33 cellular contexts compared by ENCODE assay signal in genomic region chr14:33584698-33585097, GRCh38.
"Had no signal": no experiment of that assay in that cellular context is flagged by ENCODE, and none has a peak within 500 bp of the region (broad histone marks: within the 10 kb centered on the region; RNA-seq: fewer than 3 reads in every experiment).

No MANE protein-coding gene starts in this region.

- H3K9me3 Mint-ChIP-seq: activated CD4-positive, alpha-beta memory T cell treated with anti-CD3 and anti-CD28 coated beads for 36 hours; activated CD4-positive, alpha-beta T cell treated with anti-CD3 and anti-CD28 coated beads, Interleukin-2, amount 10 ng/mL, durations not matched to agents 24 days and 14 days; activated naive CD4-positive, alpha-beta T cell treated with anti-CD3 and anti-CD28 coated beads for 36 hours; activated naive CD4-positive, alpha-beta T cell treated with anti-CD3 and anti-CD28 coated beads, Interleukin-2, amount 50 U/mL, for 24 hours; activated naive CD8-positive, alpha-beta T cell treated with anti-CD3 and anti-CD28 coated beads for 36 hours; activated naive CD8-positive, alpha-beta T cell treated with anti-CD3 and anti-CD28 coated beads, Interleukin-2, amount 50 U/mL, for 24 hours; activated T-helper 1 cell treated with anti-CD3 and anti-CD28 coated beads, Interleukin-12 subunit alpha, Interleukin-12 subunit beta, Interleukin-2, Interleukin-4 antibody, amounts not matched to agents 30 ng/mL and 10 ng/mL and 1 ng/mL, durations not matched to agents 14 hours and 24 hours and 36 hours; activated T-helper 2 cell treated with anti-CD3 and anti-CD28 coated beads, Interferon-gamma antibody, Interleukin-2, Interleukin-4, amounts not matched to agents 10 μg/mL and 5 μg/mL and 100 μg/mL, durations not matched to agents 14 hours and 24 hours and 36 hours; T-helper 1 cell treated with Interleukin-12 subunit alpha and Interleukin-12 subunit beta and Interleukin-4 antibody, amounts not matched to agents 30 μg/mL and 1 μg/mL, for 36 hours had no signal

- H3K27ac Mint-ChIP-seq: activated CD4-positive, alpha-beta memory T cell treated with anti-CD3 and anti-CD28 coated beads for 36 hours; activated CD4-positive, alpha-beta T cell treated with anti-CD3 and anti-CD28 coated beads for 36 hours; activated CD4-positive, alpha-beta T cell treated with anti-CD3 and anti-CD28 coated beads, Interleukin-2, amount 10 ng/mL, durations not matched to agents 24 days and 14 days; activated CD8-positive, alpha-beta memory T cell treated with anti-CD3 and anti-CD28 coated beads, Interleukin-2, amount 10 ng/mL, durations not matched to agents 7 days and 5 days; activated CD8-positive, alpha-beta T cell treated with anti-CD3 and anti-CD28 coated beads, Interleukin-2, amount 10 ng/mL, durations not matched to agents 7 days and 5 days; activated naive CD4-positive, alpha-beta T cell treated with anti-CD3 and anti-CD28 coated beads for 36 hours; activated naive CD4-positive, alpha-beta T cell treated with anti-CD3 and anti-CD28 coated beads, Interleukin-2, amount 50 U/mL, for 24 hours; activated naive CD8-positive, alpha-beta T cell treated with anti-CD3 and anti-CD28 coated beads for 36 hours; activated naive CD8-positive, alpha-beta T cell treated with anti-CD3 and anti-CD28 coated beads, Interleukin-2, amount 50 U/mL, for 24 hours; activated T-helper 1 cell treated with anti-CD3 and anti-CD28 coated beads, Interleukin-12 subunit alpha, Interleukin-12 subunit beta, Interleukin-2, Interleukin-4 antibody, amounts not matched to agents 30 ng/mL and 10 ng/mL and 1 ng/mL, durations not matched to agents 14 hours and 24 hours and 36 hours; activated T-helper 2 cell treated with anti-CD3 and anti-CD28 coated beads, Interferon-gamma antibody, Interleukin-2, Interleukin-4, amounts not matched to agents 10 μg/mL and 5 μg/mL and 100 μg/mL, durations not matched to agents 14 hours and 24 hours and 36 hours; T-cell; T-helper 1 cell treated with Interleukin-12 subunit alpha and Interleukin-12 subunit beta and Interleukin-4 antibody, amounts not matched to agents 30 μg/mL and 1 μg/mL, for 36 hours had no signal

- H3K9me3 ChIP-seq: adrenal gland, body of pancreas, colonic mucosa, esophagus squamous epithelium, gastroesophageal sphincter had no signal

- H3K27me3 ChIP-seq: adrenal gland, body of pancreas, colonic mucosa, esophagus squamous epithelium, gastroesophageal sphincter had no signal

- H3K4me3 Mint-ChIP-seq: activated CD4-positive, alpha-beta memory T cell treated with anti-CD3 and anti-CD28 coated beads for 36 hours; activated CD4-positive, alpha-beta T cell treated with anti-CD3 and anti-CD28 coated beads for 36 hours; activated CD4-positive, alpha-beta T cell treated with anti-CD3 and anti-CD28 coated beads, Interleukin-2, amount 10 ng/mL, durations not matched to agents 24 days and 14 days; activated CD8-positive, alpha-beta memory T cell treated with anti-CD3 and anti-CD28 coated beads, Interleukin-2, amount 10 ng/mL, durations not matched to agents 7 days and 5 days; activated CD8-positive, alpha-beta T cell treated with anti-CD3 and anti-CD28 coated beads, Interleukin-2, amount 10 ng/mL, durations not matched to agents 7 days and 5 days; activated naive CD4-positive, alpha-beta T cell treated with anti-CD3 and anti-CD28 coated beads for 36 hours; activated naive CD4-positive, alpha-beta T cell treated with anti-CD3 and anti-CD28 coated beads, Interleukin-2, amount 50 U/mL, for 24 hours; activated naive CD8-positive, alpha-beta T cell treated with anti-CD3 and anti-CD28 coated beads for 36 hours; activated naive CD8-positive, alpha-beta T cell treated with anti-CD3 and anti-CD28 coated beads, Interleukin-2, amount 50 U/mL, for 24 hours; activated T-helper 1 cell treated with anti-CD3 and anti-CD28 coated beads, Interleukin-12 subunit alpha, Interleukin-12 subunit beta, Interleukin-2, Interleukin-4 antibody, amounts not matched to agents 30 ng/mL and 10 ng/mL and 1 ng/mL, durations not matched to agents 14 hours and 24 hours and 36 hours; T-cell; T-helper 1 cell treated with Interleukin-12 subunit alpha and Interleukin-12 subunit beta and Interleukin-4 antibody, amounts not matched to agents 30 μg/mL and 1 μg/mL, for 36 hours had no signal

- DNase-seq: activated CD4-positive, alpha-beta memory T cell treated with anti-CD3 and anti-CD28 coated beads for 36 hours; activated CD4-positive, alpha-beta T cell treated with anti-CD3 and anti-CD28 coated beads for 36 hours; activated CD4-positive, alpha-beta T cell treated with anti-CD3 and anti-CD28 coated beads, Interleukin-2, amount 10 ng/mL, durations not matched to agents 24 days and 14 days; activated CD4-positive, CD25-positive, alpha-beta regulatory T cell; activated CD4-positive, CD25-positive, alpha-beta regulatory T cell treated with anti-CD3 and anti-CD28 coated beads, Interleukin-2, amount 50 U/mL, for 72 hours; activated CD8-positive, alpha-beta memory T cell treated with anti-CD3 and anti-CD28 coated beads, Interleukin-2, amount 10 ng/mL, durations not matched to agents 7 days and 5 days; activated CD8-positive, alpha-beta memory T cell treated with anti-CD3 and anti-CD28 coated beads, Interleukin-2, amount 50 U/mL, for 4 hours; activated CD8-positive, alpha-beta T cell treated with anti-CD3 and anti-CD28 coated beads, Interleukin-2, amount 10 ng/mL, durations not matched to agents 7 days and 5 days; activated effector memory CD4-positive, alpha-beta T cell treated with anti-CD3 and anti-CD28 coated beads, Interleukin-2, amount 50 U/mL, for 16 hours; activated naive CD4-positive, alpha-beta T cell treated with anti-CD3 and anti-CD28 coated beads for 36 hours; activated naive CD8-positive, alpha-beta T cell treated with anti-CD3 and anti-CD28 coated beads for 36 hours; activated naive CD8-positive, alpha-beta T cell treated with anti-CD3 and anti-CD28 coated beads, Interleukin-2, amount 50 U/mL, for 24 hours; activated T-cell treated with anti-CD3 and anti-CD28 coated beads, Interleukin-2, amount 50 U/mL, for 1 hour; activated T-cell treated with anti-CD3 and anti-CD28 coated beads, Interleukin-2, amount 50 U/mL, for 48 hours; adrenal gland; amygdala; aorta; body of pancreas; caudate nucleus; colonic mucosa; effector CD8-positive, alpha-beta T cell; esophagus squamous epithelium; foreskin melanocyte; SW 1271; T-cell; T-helper 9 cell; WERI-Rb-1 had no signal

- H3K4me1 Mint-ChIP-seq: activated CD4-positive, alpha-beta T cell treated with anti-CD3 and anti-CD28 coated beads for 36 hours; activated CD4-positive, alpha-beta T cell treated with anti-CD3 and anti-CD28 coated beads, Interleukin-2, amount 10 ng/mL, durations not matched to agents 24 days and 14 days; activated CD8-positive, alpha-beta memory T cell treated with anti-CD3 and anti-CD28 coated beads, Interleukin-2, amount 10 ng/mL, durations not matched to agents 7 days and 5 days; activated naive CD4-positive, alpha-beta T cell treated with anti-CD3 and anti-CD28 coated beads, Interleukin-2, amount 50 U/mL, for 24 hours; activated naive CD8-positive, alpha-beta T cell treated with anti-CD3 and anti-CD28 coated beads for 36 hours; activated naive CD8-positive, alpha-beta T cell treated with anti-CD3 and anti-CD28 coated beads, Interleukin-2, amount 50 U/mL, for 24 hours; T-cell had no signal

- H3K36me3 Mint-ChIP-seq: activated CD4-positive, alpha-beta memory T cell treated with anti-CD3 and anti-CD28 coated beads for 36 hours; activated CD8-positive, alpha-beta memory T cell treated with anti-CD3 and anti-CD28 coated beads, Interleukin-2, amount 10 ng/mL, durations not matched to agents 7 days and 5 days; activated naive CD4-positive, alpha-beta T cell treated with anti-CD3 and anti-CD28 coated beads, Interleukin-2, amount 50 U/mL, for 24 hours; activated naive CD8-positive, alpha-beta T cell treated with anti-CD3 and anti-CD28 coated beads for 36 hours; T-cell had no signal

- H3K27ac ChIP-seq: adrenal gland, body of pancreas, colonic mucosa, epithelial cell of prostate, esophagus squamous epithelium, gastroesophageal sphincter, WERI-Rb-1 had no signal

- H3K4me3 ChIP-seq: adrenal gland, body of pancreas, colonic mucosa, esophagus squamous epithelium, gastroesophageal sphincter had no signal

- H3K36me3 ChIP-seq: adrenal gland, colonic mucosa, esophagus squamous epithelium, gastroesophageal sphincter, WERI-Rb-1 had no signal

- H3K4me1 ChIP-seq: adrenal gland, colonic mucosa, esophagus squamous epithelium, gastroesophageal sphincter had no signal

- H3K27me3 Mint-ChIP-seq: activated CD4-positive, alpha-beta memory T cell treated with anti-CD3 and anti-CD28 coated beads for 36 hours; activated CD4-positive, alpha-beta T cell treated with anti-CD3 and anti-CD28 coated beads for 36 hours; activated CD4-positive, alpha-beta T cell treated with anti-CD3 and anti-CD28 coated beads, Interleukin-2, amount 10 ng/mL, durations not matched to agents 24 days and 14 days; activated CD8-positive, alpha-beta memory T cell treated with anti-CD3 and anti-CD28 coated beads, Interleukin-2, amount 10 ng/mL, durations not matched to agents 7 days and 5 days; activated naive CD8-positive, alpha-beta T cell treated with anti-CD3 and anti-CD28 coated beads for 36 hours; T-cell had no signal

- ATAC-seq: activated CD4-positive, alpha-beta T cell treated with anti-CD3 and anti-CD28 coated beads for 36 hours; activated CD8-positive, alpha-beta memory T cell treated with anti-CD3 and anti-CD28 coated beads, Interleukin-2, amount 10 ng/mL, durations not matched to agents 7 days and 5 days; activated CD8-positive, alpha-beta T cell treated with anti-CD3 and anti-CD28 coated beads, Interleukin-2, amount 10 ng/mL, durations not matched to agents 7 days and 5 days; activated naive CD8-positive, alpha-beta T cell treated with anti-CD3 and anti-CD28 coated beads, Interleukin-2, amount 50 U/mL, for 24 hours; body of pancreas; gastroesophageal sphincter; T-cell had no signal
